In the genomic region with DNA sequence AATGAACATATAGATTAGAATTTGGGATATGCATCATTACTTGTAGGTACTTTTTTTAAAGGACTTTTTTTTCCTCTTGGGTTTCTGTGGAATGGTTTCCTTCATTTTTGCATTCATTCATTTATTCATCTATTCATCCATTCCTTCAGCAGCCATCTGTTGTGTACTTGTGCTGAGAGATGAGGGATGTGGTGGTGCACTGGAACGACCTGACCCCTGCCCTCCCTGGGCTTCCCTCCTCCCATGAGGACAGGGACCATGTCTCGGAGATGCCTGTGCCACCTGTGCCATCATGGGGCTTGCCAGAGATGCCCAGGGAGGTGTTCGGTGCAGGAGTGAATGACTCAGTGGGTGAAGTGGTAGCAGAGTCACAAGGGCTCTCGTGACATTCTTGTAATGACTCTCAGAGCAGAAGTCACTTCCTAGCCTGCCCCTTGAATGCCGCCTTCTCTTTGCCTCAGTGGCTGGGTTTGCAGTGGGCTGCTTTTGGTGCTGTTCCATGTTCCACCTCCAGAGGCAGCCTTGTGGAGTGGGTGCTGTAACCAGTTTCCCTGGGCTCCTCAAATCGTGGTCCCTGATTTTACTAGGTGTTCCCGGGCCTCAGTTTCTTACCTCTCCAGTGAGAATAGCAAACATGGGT, we compare ENCODE assay signal across 10 cellular contexts. TPM values are rescaled to one million over a fixed set of nuclear protein-coding genes. Genes with fewer than 3 reads are reported as not detected.
DNase-seq lines count a peak whose midpoint lies in the region; ATAC-seq, FAIRE-seq and TF ChIP-seq lines count a peak whose summit lies in the region.
"Had no signal": no experiment of that assay in that cellular context is flagged by ENCODE, and none has a peak within 500 bp of the region (broad histone marks: within the 10 kb centered on the region; RNA-seq: fewer than 3 reads in every experiment).

No MANE protein-coding gene starts in this region.

- H3K4me1 ChIP-seq in lung (ENCODE audit: control insufficient read depth in 2 of 2, insufficient read depth in 2 of 2, low read length in 2 of 2) = peaks cover 2 to 5% of the 10 kb centered on the region in 2 donors
- no peaks in the 10 kb centered on the region for H3K4me1 ChIP-seq in small intestine (ENCODE audit: control insufficient read depth in 2 of 2, insufficient read depth in 1 of 2, low read depth in 1 of 2, low read length in 1 of 2)
- H3K4me1 ChIP-seq: right lobe of liver had no signal

- TF ChIP-seq CTCF in lung (IDR thresholded peaks at IDR 0.05; ENCODE audit: control extremely low read depth, extremely low read depth) (no peak), glutamatergic neuron (IDR thresholded peaks at IDR 0.05; ENCODE audit: partially characterized antibody, unreplicated experiment) (no peak)

- peak; percentile 86 for DNase-seq in activated CD8-positive, alpha-beta memory T cell treated with anti-CD3 and anti-CD28 coated beads, Interleukin-2, amount 50 U/mL, for 48 hours
- DNase-seq in lung (ENCODE audit: low spot score) = peak; percentile 59
- DNase-seq in ureter (ENCODE audit: low spot score) = no peak
- no peak for DNase-seq in NK-92 treated with Interleukin-12 subunit alpha and Interleukin-12 subunit beta, amount 100 ng/mL, for 24 hours (lab: John Stamatoyannopoulos, UW)
- no peak for DNase-seq in small intestine
- no peak for DNase-seq in glutamatergic neuron
- DNase-seq: right lobe of liver had no signal

- H3K36me3 ChIP-seq in lung (ENCODE audit: control insufficient read depth in 2 of 2, insufficient read depth in 2 of 2, low read length in 2 of 2) (peaks cover 0 to 21% of the 10 kb centered on the region in 2 donors), small intestine (ENCODE audit: control insufficient read depth in 2 of 2, insufficient read depth in 2 of 2, low read length in 2 of 2) (no peaks in the 10 kb centered on the region)

- no peak overlapping the region for H3K4me3 ChIP-seq in lung
- H3K4me3 ChIP-seq in small intestine (ENCODE audit: low read depth in 1 of 2, low read length in 2 of 2) = no peak overlapping the region
- H3K4me3 ChIP-seq: right lobe of liver had no signal

- no peaks in the 10 kb centered on the region for H3K9me3 ChIP-seq in lung (ENCODE audit: control insufficient read depth in 2 of 2, insufficient read depth in 1 of 2, low read length in 1 of 2)
- no peaks in the 10 kb centered on the region for H3K9me3 ChIP-seq in small intestine (ENCODE audit: control insufficient read depth, low read depth)
- H3K9me3 ChIP-seq: right lobe of liver had no signal

- peaks cover 7% of the 10 kb centered on the region for H3K9me3 Mint-ChIP-seq in glutamatergic neuron (ENCODE audit: unreplicated experiment)

- no peaks in the 10 kb centered on the region for H3K27me3 ChIP-seq in lung (ENCODE audit: control insufficient read depth, insufficient read depth)
- no peaks in the 10 kb centered on the region for H3K27me3 ChIP-seq in small intestine (ENCODE audit: control insufficient read depth in 2 of 2, insufficient read depth in 2 of 2, low read length in 2 of 2)
- H3K27me3 ChIP-seq: right lobe of liver had no signal

- peaks cover 3% of the 10 kb centered on the region for H3K27me3 Mint-ChIP-seq in glutamatergic neuron (ENCODE audit: unreplicated experiment)

- no peak overlapping the region for H3K27ac Mint-ChIP-seq in glutamatergic neuron (ENCODE audit: unreplicated experiment)

- no peak overlapping the region for H3K4me3 Mint-ChIP-seq in glutamatergic neuron (ENCODE audit: unreplicated experiment)

- H3K27ac ChIP-seq in lung (ENCODE audit: low read depth in 1 of 2, low read length in 1 of 2) (no peak overlapping the region), small intestine (ENCODE audit: low read depth in 1 of 2, low read length in 1 of 2) (peak overlapping the region in 1 of 2 donors; percentile 23)
- H3K27ac ChIP-seq: right lobe of liver had no signal

- WGBS in lung, 2 donors = 62 to 77% methylated on average over 7 of the region's 7 CpGs
- WGBS in small intestine, 3 donors = 66 to 68% (median 66%) methylated on average over 7 of the region's 7 CpGs

- peaks cover 12% of the 10 kb centered on the region for H3K36me3 Mint-ChIP-seq in glutamatergic neuron (ENCODE audit: unreplicated experiment)

- peak; percentile 40 for ATAC-seq in GM18870 (IDR thresholded peaks at IDR 0.05; ENCODE audit: unreplicated experiment)
- peak; percentile 61 for ATAC-seq in HG03520 (IDR thresholded peaks at IDR 0.05; ENCODE audit: unreplicated experiment)
- peak; percentile 54 for ATAC-seq in lung (ENCODE audit: insufficient read depth, low FRiP score)

- H3K4me1 Mint-ChIP-seq in glutamatergic neuron (ENCODE audit: low read depth, unreplicated experiment) = peaks cover 31% of the 10 kb centered on the region

- FAIRE-seq in small intestine (lab: Jason Lieb, UNC) = no peak
- FAIRE-seq: TTC549 had no signal

RNA-seq across cellular contexts. Expression of a gene that starts 43.9 kb away (rescaled TPM):
- total RNA-seq in lung = 10 to 100 TPM; 38.1 to 44.4 TPM
- polyA plus RNA-seq in lung = 10 to 100 TPM; 14.3 to 14.7 TPM
- 38.8 TPM for total RNA-seq in ureter
- polyA plus RNA-seq in small intestine = 10 to 100 TPM; 13.2 to 23.5 (median 14.9) TPM
- total RNA-seq in glutamatergic neuron (ENCODE audit: unreplicated experiment) = 43.0 TPM

RNA-seq across cellular contexts. Expression of a gene that starts 46.0 kb away (rescaled TPM):
- total RNA-seq in lung (10 to 100 TPM; 19.5 to 35.5 TPM), ureter (33.9 TPM), glutamatergic neuron (ENCODE audit: unreplicated experiment) (37.3 TPM)
- polyA plus RNA-seq in lung (10 to 100 TPM; 22.1 to 33.9 TPM), small intestine (10 to 100 TPM; 23.0 to 28.8 (median 23.7) TPM)

Comparison
In these comparisons a context has a peak if more than half of its experiments do, and no peak if none do; other contexts are left out.
1. DNase-seq: peak in activated CD8-positive, alpha-beta memory T cell treated with anti-CD3 and anti-CD28 coated beads, Interleukin-2, amount 50 U/mL, for 48 hours (single experiment) and lung (single experiment); none in ureter (single experiment), NK-92 treated with Interleukin-12 subunit alpha and Interleukin-12 subunit beta, amount 100 ng/mL, for 24 hours (single experiment), small intestine (single experiment) and glutamatergic neuron (single experiment).
2. Peak in every context shown above with its lines, with median percentiles within 50 percentile points of each other: ATAC-seq.